ENCODE assay signal across 2 cellular contexts in the genomic region with DNA sequence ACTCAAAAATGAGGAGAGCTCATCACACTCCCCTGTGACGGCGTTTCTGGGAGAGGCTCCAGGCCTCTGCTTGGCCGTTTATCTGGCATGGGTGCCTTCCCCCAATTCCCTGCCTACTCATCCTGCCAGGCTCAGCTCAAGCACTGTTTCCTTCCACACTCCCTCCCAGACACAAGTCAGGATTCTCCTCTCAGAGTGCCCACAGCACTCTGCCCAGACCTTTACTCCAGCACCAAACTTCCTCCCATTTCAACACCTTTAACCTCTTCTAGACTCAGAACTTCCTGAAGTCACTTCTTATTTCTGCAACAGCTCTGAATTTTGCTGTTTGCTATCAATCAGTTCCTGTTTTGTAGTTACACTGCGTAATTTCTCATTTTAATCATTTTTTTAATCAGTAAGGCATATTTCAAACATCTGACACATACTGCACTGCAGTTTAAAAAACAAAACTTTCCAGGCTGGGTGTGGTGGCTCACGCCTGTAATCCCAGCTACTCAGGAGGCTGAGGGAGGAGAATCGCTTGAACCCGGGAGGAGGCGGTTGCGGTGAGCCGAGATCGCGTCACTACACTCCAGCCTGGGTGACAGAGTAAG.
TF ChIP-seq lines count a peak whose summit lies in the region.

No MANE protein-coding gene starts in this region.

TF ChIP-seq in GM12878, 131 proteins besides CTCF, POLR2A, EP300 and RAD21:
- TF ChIP-seq TARDBP (IDR thresholded peaks at IDR 0.05; ENCODE audit: borderline replicate concordance) (no peak), IRF4 (IDR thresholded peaks at IDR 0.05; ENCODE audit: low read depth, low read length) (no peak), PAX5 (IDR thresholded peaks at IDR 0.05; ENCODE audit: borderline replicate concordance, low read depth, low read length) (no peak), ZNF207 (IDR thresholded peaks at IDR 0.05; ENCODE audit: borderline replicate concordance) (no peak), CBX3 (IDR thresholded peaks at IDR 0.05; ENCODE audit: borderline replicate concordance, low read depth) (no peak), MTA2 (IDR thresholded peaks at IDR 0.05; ENCODE audit: low read depth) (no peak), ZNF384 (IDR thresholded peaks at IDR 0.05; ENCODE audit: borderline replicate concordance, low read depth, low read length) (no peak), EED (IDR thresholded peaks at IDR 0.05; ENCODE audit: low read depth) (no peak), SMAD5 (IDR thresholded peaks at IDR 0.05; ENCODE audit: low read depth) (no peak)
- TF ChIP-seq, protein P1, sequence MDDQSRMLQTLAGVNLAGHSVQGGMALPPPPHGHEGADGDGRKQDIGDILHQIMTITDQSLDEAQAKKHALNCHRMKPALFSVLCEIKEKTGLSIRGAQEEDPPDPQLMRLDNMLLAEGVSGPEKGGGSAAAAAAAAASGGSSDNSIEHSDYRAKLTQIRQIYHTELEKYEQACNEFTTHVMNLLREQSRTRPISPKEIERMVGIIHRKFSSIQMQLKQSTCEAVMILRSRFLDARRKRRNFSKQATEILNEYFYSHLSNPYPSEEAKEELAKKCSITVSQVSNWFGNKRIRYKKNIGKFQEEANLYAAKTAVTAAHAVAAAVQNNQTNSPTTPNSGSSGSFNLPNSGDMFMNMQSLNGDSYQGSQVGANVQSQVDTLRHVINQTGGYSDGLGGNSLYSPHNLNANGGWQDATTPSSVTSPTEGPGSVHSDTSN (IDR thresholded peaks at IDR 0.05; ENCODE audit: insufficient replicate concordance, low read depth, low read length): no peak
- TF ChIP-seq, protein P2, sequence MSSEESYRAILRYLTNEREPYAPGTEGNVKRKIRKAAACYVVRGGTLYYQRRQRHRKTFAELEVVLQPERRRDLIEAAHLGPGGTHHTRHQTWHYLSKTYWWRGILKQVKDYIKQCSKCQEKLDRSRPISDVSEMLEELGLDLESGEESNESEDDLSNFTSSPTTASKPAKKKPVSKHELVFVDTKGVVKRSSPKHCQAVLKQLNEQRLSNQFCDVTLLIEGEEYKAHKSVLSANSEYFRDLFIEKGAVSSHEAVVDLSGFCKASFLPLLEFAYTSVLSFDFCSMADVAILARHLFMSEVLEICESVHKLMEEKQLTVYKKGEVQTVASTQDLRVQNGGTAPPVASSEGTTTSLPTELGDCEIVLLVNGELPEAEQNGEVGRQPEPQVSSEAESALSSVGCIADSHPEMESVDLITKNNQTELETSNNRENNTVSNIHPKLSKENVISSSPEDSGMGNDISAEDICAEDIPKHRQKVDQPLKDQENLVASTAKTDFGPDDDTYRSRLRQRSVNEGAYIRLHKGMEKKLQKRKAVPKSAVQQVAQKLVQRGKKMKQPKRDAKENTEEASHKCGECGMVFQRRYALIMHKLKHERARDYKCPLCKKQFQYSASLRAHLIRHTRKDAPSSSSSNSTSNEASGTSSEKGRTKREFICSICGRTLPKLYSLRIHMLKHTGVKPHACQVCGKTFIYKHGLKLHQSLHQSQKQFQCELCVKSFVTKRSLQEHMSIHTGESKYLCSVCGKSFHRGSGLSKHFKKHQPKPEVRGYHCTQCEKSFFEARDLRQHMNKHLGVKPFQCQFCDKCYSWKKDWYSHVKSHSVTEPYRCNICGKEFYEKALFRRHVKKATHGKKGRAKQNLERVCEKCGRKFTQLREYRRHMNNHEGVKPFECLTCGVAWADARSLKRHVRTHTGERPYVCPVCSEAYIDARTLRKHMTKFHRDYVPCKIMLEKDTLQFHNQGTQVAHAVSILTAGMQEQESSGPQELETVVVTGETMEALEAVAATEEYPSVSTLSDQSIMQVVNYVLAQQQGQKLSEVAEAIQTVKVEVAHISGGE (CRISPR knock-in tag; IDR thresholded peaks at IDR 0.05): no peak
- TF ChIP-seq, protein P3, sequence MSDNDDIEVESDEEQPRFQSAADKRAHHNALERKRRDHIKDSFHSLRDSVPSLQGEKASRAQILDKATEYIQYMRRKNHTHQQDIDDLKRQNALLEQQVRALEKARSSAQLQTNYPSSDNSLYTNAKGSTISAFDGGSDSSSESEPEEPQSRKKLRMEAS (IDR thresholded peaks at IDR 0.05; ENCODE audit: low read depth, low read length): no peak
- TF ChIP-seq, protein P4, sequence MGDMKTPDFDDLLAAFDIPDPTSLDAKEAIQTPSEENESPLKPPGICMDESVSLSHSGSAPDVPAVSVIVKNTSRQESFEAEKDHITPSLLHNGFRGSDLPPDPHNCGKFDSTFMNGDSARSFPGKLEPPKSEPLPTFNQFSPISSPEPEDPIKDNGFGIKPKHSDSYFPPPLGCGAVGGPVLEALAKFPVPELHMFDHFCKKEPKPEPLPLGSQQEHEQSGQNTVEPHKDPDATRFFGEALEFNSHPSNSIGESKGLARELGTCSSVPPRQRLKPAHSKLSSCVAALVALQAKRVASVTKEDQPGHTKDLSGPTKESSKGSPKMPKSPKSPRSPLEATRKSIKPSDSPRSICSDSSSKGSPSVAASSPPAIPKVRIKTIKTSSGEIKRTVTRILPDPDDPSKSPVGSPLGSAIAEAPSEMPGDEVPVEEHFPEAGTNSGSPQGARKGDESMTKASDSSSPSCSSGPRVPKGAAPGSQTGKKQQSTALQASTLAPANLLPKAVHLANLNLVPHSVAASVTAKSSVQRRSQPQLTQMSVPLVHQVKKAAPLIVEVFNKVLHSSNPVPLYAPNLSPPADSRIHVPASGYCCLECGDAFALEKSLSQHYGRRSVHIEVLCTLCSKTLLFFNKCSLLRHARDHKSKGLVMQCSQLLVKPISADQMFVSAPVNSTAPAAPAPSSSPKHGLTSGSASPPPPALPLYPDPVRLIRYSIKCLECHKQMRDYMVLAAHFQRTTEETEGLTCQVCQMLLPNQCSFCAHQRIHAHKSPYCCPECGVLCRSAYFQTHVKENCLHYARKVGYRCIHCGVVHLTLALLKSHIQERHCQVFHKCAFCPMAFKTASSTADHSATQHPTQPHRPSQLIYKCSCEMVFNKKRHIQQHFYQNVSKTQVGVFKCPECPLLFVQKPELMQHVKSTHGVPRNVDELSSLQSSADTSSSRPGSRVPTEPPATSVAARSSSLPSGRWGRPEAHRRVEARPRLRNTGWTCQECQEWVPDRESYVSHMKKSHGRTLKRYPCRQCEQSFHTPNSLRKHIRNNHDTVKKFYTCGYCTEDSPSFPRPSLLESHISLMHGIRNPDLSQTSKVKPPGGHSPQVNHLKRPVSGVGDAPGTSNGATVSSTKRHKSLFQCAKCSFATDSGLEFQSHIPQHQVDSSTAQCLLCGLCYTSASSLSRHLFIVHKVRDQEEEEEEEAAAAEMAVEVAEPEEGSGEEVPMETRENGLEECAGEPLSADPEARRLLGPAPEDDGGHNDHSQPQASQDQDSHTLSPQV (IDR thresholded peaks at IDR 0.05): no peak
TF ChIP-seq in GM12878: peak in this region for 0.

TF ChIP-seq in SK-N-SH, 30 proteins besides CTCF, POLR2A, EP300 and RAD21:
- TF ChIP-seq FOXM1 (IDR thresholded peaks at IDR 0.05; ENCODE audit: low read depth): no peak
- no peak for TF ChIP-seq POLR2AphosphoS5 (IDR thresholded peaks at IDR 0.05; ENCODE audit: low read depth, low read length)
- TF ChIP-seq EZH2phosphoT487 (IDR thresholded peaks at IDR 0.05; ENCODE audit: borderline replicate concordance, low read depth): no peak
- TF ChIP-seq, protein P5, sequence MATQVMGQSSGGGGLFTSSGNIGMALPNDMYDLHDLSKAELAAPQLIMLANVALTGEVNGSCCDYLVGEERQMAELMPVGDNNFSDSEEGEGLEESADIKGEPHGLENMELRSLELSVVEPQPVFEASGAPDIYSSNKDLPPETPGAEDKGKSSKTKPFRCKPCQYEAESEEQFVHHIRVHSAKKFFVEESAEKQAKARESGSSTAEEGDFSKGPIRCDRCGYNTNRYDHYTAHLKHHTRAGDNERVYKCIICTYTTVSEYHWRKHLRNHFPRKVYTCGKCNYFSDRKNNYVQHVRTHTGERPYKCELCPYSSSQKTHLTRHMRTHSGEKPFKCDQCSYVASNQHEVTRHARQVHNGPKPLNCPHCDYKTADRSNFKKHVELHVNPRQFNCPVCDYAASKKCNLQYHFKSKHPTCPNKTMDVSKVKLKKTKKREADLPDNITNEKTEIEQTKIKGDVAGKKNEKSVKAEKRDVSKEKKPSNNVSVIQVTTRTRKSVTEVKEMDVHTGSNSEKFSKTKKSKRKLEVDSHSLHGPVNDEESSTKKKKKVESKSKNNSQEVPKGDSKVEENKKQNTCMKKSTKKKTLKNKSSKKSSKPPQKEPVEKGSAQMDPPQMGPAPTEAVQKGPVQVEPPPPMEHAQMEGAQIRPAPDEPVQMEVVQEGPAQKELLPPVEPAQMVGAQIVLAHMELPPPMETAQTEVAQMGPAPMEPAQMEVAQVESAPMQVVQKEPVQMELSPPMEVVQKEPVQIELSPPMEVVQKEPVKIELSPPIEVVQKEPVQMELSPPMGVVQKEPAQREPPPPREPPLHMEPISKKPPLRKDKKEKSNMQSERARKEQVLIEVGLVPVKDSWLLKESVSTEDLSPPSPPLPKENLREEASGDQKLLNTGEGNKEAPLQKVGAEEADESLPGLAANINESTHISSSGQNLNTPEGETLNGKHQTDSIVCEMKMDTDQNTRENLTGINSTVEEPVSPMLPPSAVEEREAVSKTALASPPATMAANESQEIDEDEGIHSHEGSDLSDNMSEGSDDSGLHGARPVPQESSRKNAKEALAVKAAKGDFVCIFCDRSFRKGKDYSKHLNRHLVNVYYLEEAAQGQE (IDR thresholded peaks at IDR 0.05; ENCODE audit: low read depth, low read length): no peak
- TF ChIP-seq, protein P6, sequence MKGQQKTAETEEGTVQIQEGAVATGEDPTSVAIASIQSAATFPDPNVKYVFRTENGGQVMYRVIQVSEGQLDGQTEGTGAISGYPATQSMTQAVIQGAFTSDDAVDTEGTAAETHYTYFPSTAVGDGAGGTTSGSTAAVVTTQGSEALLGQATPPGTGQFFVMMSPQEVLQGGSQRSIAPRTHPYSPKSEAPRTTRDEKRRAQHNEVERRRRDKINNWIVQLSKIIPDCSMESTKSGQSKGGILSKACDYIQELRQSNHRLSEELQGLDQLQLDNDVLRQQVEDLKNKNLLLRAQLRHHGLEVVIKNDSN (IDR thresholded peaks at IDR 0.05; ENCODE audit: borderline replicate concordance, low read depth): no peak
- no peak for TF ChIP-seq FOSL2 (IDR thresholded peaks at IDR 0.05; ENCODE audit: borderline replicate concordance, low read depth)
- no peak for TF ChIP-seq TCF12 (IDR thresholded peaks at IDR 0.05)
